Comparison of ENCODE assay signal across 20 cellular contexts in genomic region chr11:40380871-40381270, GRCh38.
DNase-seq lines count a peak whose midpoint lies in the region; ATAC-seq, FAIRE-seq and TF ChIP-seq lines count a peak whose summit lies in the region.
"Had no signal": no experiment of that assay in that cellular context is flagged by ENCODE, and none has a peak within 500 bp of the region (broad histone marks: within the 10 kb centered on the region; RNA-seq: fewer than 3 reads in every experiment).

No MANE protein-coding gene starts in this region.

- no peak overlapping the region for H3K9ac ChIP-seq in HCT116 (ENCODE audit: low read length)
- H3K9ac ChIP-seq in K562 (ENCODE audit: insufficient read depth in 1 of 2, low read depth in 2 of 2, low read length in 2 of 2) = no peak overlapping the region
- H3K9ac ChIP-seq in HepG2 (ENCODE audit: insufficient read depth, low read depth, low read length) = no peak overlapping the region
- H3K9ac ChIP-seq: BLaER1 treated with 17β-estradiol and CSF1 and Interleukin-3, amounts not matched to agents 10 nM and 100 nM; GM23248 had no signal

- in situ Hi-C loops in K562 (cut with MboI) = no loop called here
- in situ Hi-C loops in HepG2 (cut with HindIII; ENCODE audit: extremely low pct_ligation_motif_present, low pct_unique_long_range_greater_than_20kb) = no loop called here

- TF ChIP-seq POLR2A in HCT116 (IDR thresholded peaks at IDR 0.05; ENCODE audit: borderline replicate concordance, extremely low read depth, insufficient read depth, insufficient read length) = no peak
- TF ChIP-seq POLR2A in K562 (conservative IDR thresholded peaks at IDR 0.05) = no peak
- no peak for TF ChIP-seq POLR2A in HepG2 (IDR thresholded peaks at IDR 0.05; ENCODE audit: insufficient read depth in 1 of 2, low read depth in 2 of 2, low read length in 2 of 2)

- H3K4me3 ChIP-seq in HCT116 (replicated peaks in 1 of 2; ENCODE audit: low read depth in 1 of 2, low read length in 2 of 2) = no peak overlapping the region
- no peak overlapping the region for H3K4me3 ChIP-seq in K562
- H3K4me3 ChIP-seq in HepG2 (replicated peaks in 1 of 3; ENCODE audit: insufficient read depth in 1 of 3, low read depth in 2 of 3, low read length in 3 of 3) = no peak overlapping the region
- H3K4me3 ChIP-seq: BLaER1 treated with 17β-estradiol and CSF1 and Interleukin-3, amounts not matched to agents 10 nM and 100 nM; GM12878; GM23248; HAP-1 had no signal

- TF ChIP-seq EP300 in K562 (IDR thresholded peaks at IDR 0.05; ENCODE audit: low read length) (no peak), HepG2 (IDR thresholded peaks at IDR 0.05; ENCODE audit: low read depth in 2 of 2, low read length in 2 of 2) (no peak), HepG2 (CRISPR knock-in tag; IDR thresholded peaks at IDR 0.05; ENCODE audit: borderline replicate concordance) (no peak)

- H3K4me2 ChIP-seq in HCT116 (ENCODE audit: low read length) = no peak overlapping the region
- H3K4me2 ChIP-seq in K562 (ENCODE audit: insufficient read depth, low read length) = no peak overlapping the region
- no peak overlapping the region for H3K4me2 ChIP-seq in HepG2 (ENCODE audit: low read depth, low read length)
- H3K4me2 ChIP-seq: BLaER1 treated with 17β-estradiol and CSF1 and Interleukin-3, amounts not matched to agents 10 nM and 100 nM had no signal

- H3K79me2 ChIP-seq in HCT116 (ENCODE audit: insufficient read depth, low read length) (no peaks in the 10 kb centered on the region), K562 (ENCODE audit: control insufficient read depth, insufficient read depth, low read length) (no peaks in the 10 kb centered on the region), HepG2 (ENCODE audit: insufficient read depth, low read length) (no peaks in the 10 kb centered on the region)

- WGBS in K562 (ENCODE audit: insufficient coverage, low coverage, missing lambda C conversion rate) = 0% methylated on average over 5 of the region's 5 CpGs
- WGBS in HepG2 (ENCODE audit: low lambda C conversion rate) = 48% methylated on average over 5 of the region's 5 CpGs

- H3K27ac ChIP-seq in HCT116 (ENCODE audit: low read depth, low read length) (no peak overlapping the region), K562 (ENCODE audit: extremely low read depth, low read depth, low read length) (no peak overlapping the region), HepG2 (ENCODE audit: extremely low read length, insufficient read depth, low read length) (no peak overlapping the region)
- H3K27ac ChIP-seq: BLaER1 treated with 17β-estradiol and CSF1 and Interleukin-3, amounts not matched to agents 10 nM and 100 nM; GM23248; HL-60 had no signal

- FAIRE-seq in K562 (lab: Jason Lieb, UNC) (no peak), HepG2 (lab: Jason Lieb, UNC) (no peak), GM19239 (lab: Jason Lieb, UNC) (no peak)
- FAIRE-seq: GM12878, HTR-8/SVneo had no signal

- H3K36me3 ChIP-seq in HCT116 (ENCODE audit: control insufficient read depth in 1 of 2, insufficient read depth in 2 of 2, low read length in 2 of 2) = no peaks in the 10 kb centered on the region
- no peaks in the 10 kb centered on the region for H3K36me3 ChIP-seq in K562 (ENCODE audit: control insufficient read depth, insufficient read depth, low read length)
- H3K36me3 ChIP-seq in HepG2 (replicated peaks in 1 of 2; ENCODE audit: control insufficient read depth in 1 of 2, insufficient read depth in 2 of 2, low read length in 2 of 2) = no peaks in the 10 kb centered on the region
- H3K36me3 ChIP-seq: BLaER1 treated with 17β-estradiol and CSF1 and Interleukin-3, amounts not matched to agents 10 nM and 100 nM; HAP-1 had no signal

- TF ChIP-seq CTCF in HCT116 (IDR thresholded peaks at IDR 0.05 in 2 of 3, conservative IDR thresholded peaks at IDR 0.05 in 1 of 3; ENCODE audit: borderline replicate concordance in 1 of 3, insufficient read depth in 1 of 3, low read depth in 2 of 3, low read length in 2 of 3) = no peak
- TF ChIP-seq CTCF in K562 (IDR thresholded peaks at IDR 0.05 in 2 of 3, conservative IDR thresholded peaks at IDR 0.05 in 1 of 3; ENCODE audit: insufficient read depth in 2 of 3, low read depth in 1 of 3, low read length in 3 of 3) = no peak
- TF ChIP-seq CTCF in HepG2 (CRISPR knock-in tag; IDR thresholded peaks at IDR 0.05) = no peak

- H3K9me2 ChIP-seq in HCT116 (ENCODE audit: insufficient read depth) = no peaks in the 10 kb centered on the region

- TF ChIP-seq RAD21 in HCT116 (IDR thresholded peaks at IDR 0.05; ENCODE audit: low read depth) (no peak), K562 (CRISPR knock-in tag; conservative IDR thresholded peaks at IDR 0.05 in 1 of 2, IDR thresholded peaks at IDR 0.05 in 1 of 2) (no peak), HepG2 (CRISPR knock-in tag; IDR thresholded peaks at IDR 0.05) (no peak)

- no peak overlapping the region for H2AFZ ChIP-seq in HCT116 (ENCODE audit: low read depth, low read length, poor library complexity, severe bottlenecking)
- H2AFZ ChIP-seq in K562 (ENCODE audit: low read depth, low read length) = no peak overlapping the region
- H2AFZ ChIP-seq in HepG2 (ENCODE audit: low read length) = no peak overlapping the region
- H2AFZ ChIP-seq: GM23248 had no signal

- H3K9me3 ChIP-seq in HCT116 (ENCODE audit: control insufficient read depth in 1 of 2, insufficient read depth in 1 of 2, low read depth in 1 of 2, low read length in 2 of 2) = peaks cover 9% of the 10 kb centered on the region in 2 experiments; a peak in 2 of 4 replicates
- H3K9me3 ChIP-seq in K562 (replicated peaks; ENCODE audit: control insufficient read depth, insufficient read depth, low read depth, low read length) = no peaks in the 10 kb centered on the region
- no peaks in the 10 kb centered on the region for H3K9me3 ChIP-seq in HepG2 (ENCODE audit: low read length)
- H3K9me3 ChIP-seq: BLaER1 treated with 17β-estradiol and CSF1 and Interleukin-3, amounts not matched to agents 10 nM and 100 nM; HAP-1 had no signal

- no peaks in the 10 kb centered on the region for H3K9me1 ChIP-seq in K562 (ENCODE audit: control insufficient read depth, insufficient read depth, low read length)

- CTCF ChIA-PET in HCT116 (lab: Charles Lee) (no interaction called here), K562 (lab: Yijun Ruan, JAX; ENCODE audit: low intra/inter-chr PET ratio) (no interaction called here), HepG2 (lab: Yijun Ruan, JAX; ENCODE audit: low intra/inter-chr PET ratio, low total read pairs) (no interaction called here)

- H3K27me3 ChIP-seq in HCT116 (ENCODE audit: insufficient read depth, low read length) (no peaks in the 10 kb centered on the region), K562 (ENCODE audit: control insufficient read depth in 2 of 2, insufficient read depth in 2 of 2, low read length in 2 of 2) (no peaks in the 10 kb centered on the region), HepG2 (ENCODE audit: control insufficient read depth in 1 of 2, insufficient read depth in 2 of 2, low read length in 2 of 2) (no peaks in the 10 kb centered on the region; a peak in 1 of 5 replicates)
- H3K27me3 ChIP-seq: BLaER1 treated with 17β-estradiol and CSF1 and Interleukin-3, amounts not matched to agents 10 nM and 100 nM had no signal

- POLR2A ChIA-PET in HCT116 (lab: Charles Lee) (no interaction called here), K562 (lab: Yijun Ruan, JAX) (no interaction called here), HepG2 (lab: Yijun Ruan, JAX) (no interaction called here)

- RAD21 ChIA-PET in HCT116 (lab: Charles Lee; ENCODE audit: low non-redundant PET in 1 of 2, low total read pairs in 2 of 2, uncharacterized antibody in 2 of 2, unreplicated experiment in 2 of 2) = no interaction called here

- H3K4me1 ChIP-seq in HCT116 (ENCODE audit: control insufficient read depth in 1 of 2, insufficient read depth in 2 of 2, low read length in 2 of 2) = no peaks in the 10 kb centered on the region
- no peaks in the 10 kb centered on the region for H3K4me1 ChIP-seq in K562 (replicated peaks in 1 of 2; ENCODE audit: control insufficient read depth in 2 of 2, insufficient read depth in 2 of 2, low read length in 2 of 2)
- no peaks in the 10 kb centered on the region for H3K4me1 ChIP-seq in HepG2 (ENCODE audit: insufficient read depth, low read length)
- H3K4me1 ChIP-seq: BLaER1 treated with 17β-estradiol and CSF1 and Interleukin-3, amounts not matched to agents 10 nM and 100 nM; HAP-1 had no signal

- ATAC-seq in HCT116 (no peak), K562 (no peak), HepG2 (no peak)
- ATAC-seq: CD8-positive, alpha-beta T cell; GM12878 had no signal

- BruUV-seq in HCT116 (replicated peaks; lab: Mats Ljungman, UMichigan) (no TSS peak), K562 (replicated peaks; lab: Mats Ljungman, UMichigan) (no TSS peak), HepG2 (replicated peaks; lab: Mats Ljungman, UMichigan) (no TSS peak)

- intact Hi-C loops in HCT116 (cut with micrococcal nuclease) (no loop called here), K562 (cut with micrococcal nuclease) (no loop called here), HepG2 (cut with micrococcal nuclease; ENCODE audit: unreplicated experiment) (no loop called here)

- DNase-seq in HCT116 (ENCODE audit: low read depth, low spot score) (peak; percentile 0), K562 (ENCODE audit: extremely low read depth in 1 of 4, low spot score in 3 of 4) (no peak), HepG2 (ENCODE audit: low spot score) (no peak), HPDE6-E6E7 (ENCODE audit: extremely low spot score) (no peak), cerebellar nuclear complex (lab: John Stamatoyannopoulos, UW) (no peak), GM19239 (ENCODE audit: insufficient read length, low spot score) (no peak), NCI-H2029 (lab: John Stamatoyannopoulos, UW) (no peak)
- DNase-seq: CD8-positive, alpha-beta T cell; COR-L47; DMS 273 treated with DMSO at 0.1 percent for 48 hours; DMS53; DND-41; EL; GM23248; HFFc6 had no signal

- H4K20me1 ChIP-seq in HCT116 (ENCODE audit: insufficient read depth) (no peaks in the 10 kb centered on the region), K562 (replicated peaks; ENCODE audit: control insufficient read depth, insufficient read depth, low read length) (no peaks in the 10 kb centered on the region), HepG2 (ENCODE audit: insufficient read depth, low read length) (no peaks in the 10 kb centered on the region)
- H4K20me1 ChIP-seq: BLaER1 treated with 17β-estradiol and CSF1 and Interleukin-3, amounts not matched to agents 10 nM and 100 nM had no signal

TF ChIP-seq in HCT116, 20 proteins besides CTCF, POLR2A, EP300 and RAD21 (continues in another document):
- TF ChIP-seq POLR2AphosphoS5 (IDR thresholded peaks at IDR 0.05; ENCODE audit: low read depth, low read length) = no peak
- TF ChIP-seq EZH2 (IDR thresholded peaks at IDR 0.05) = no peak
- no peak for TF ChIP-seq CEBPB (IDR thresholded peaks at IDR 0.05; ENCODE audit: low read depth)

TF ChIP-seq in K562, 482 proteins besides CTCF, POLR2A, EP300 and RAD21 (continues in another document):
- no peak for TF ChIP-seq ZNF696 (CRISPR knock-in tag; conservative IDR thresholded peaks at IDR 0.05)
- TF ChIP-seq PTTG1 (tag; IDR thresholded peaks at IDR 0.05; ENCODE audit: low read depth) = no peak

TF ChIP-seq in HepG2, 621 proteins besides CTCF, POLR2A, EP300 and RAD21:
- no peak for TF ChIP-seq RARG (CRISPR knock-in tag; IDR thresholded peaks at IDR 0.05; ENCODE audit: low read depth)
- TF ChIP-seq CEBPB (IDR thresholded peaks at IDR 0.05; ENCODE audit: borderline replicate concordance, low read depth, low read length) = peak; percentile 67
TF ChIP-seq in HepG2: peak in this region for 1.
